ENCODE assay signal across 8 cellular contexts in the genomic region with DNA sequence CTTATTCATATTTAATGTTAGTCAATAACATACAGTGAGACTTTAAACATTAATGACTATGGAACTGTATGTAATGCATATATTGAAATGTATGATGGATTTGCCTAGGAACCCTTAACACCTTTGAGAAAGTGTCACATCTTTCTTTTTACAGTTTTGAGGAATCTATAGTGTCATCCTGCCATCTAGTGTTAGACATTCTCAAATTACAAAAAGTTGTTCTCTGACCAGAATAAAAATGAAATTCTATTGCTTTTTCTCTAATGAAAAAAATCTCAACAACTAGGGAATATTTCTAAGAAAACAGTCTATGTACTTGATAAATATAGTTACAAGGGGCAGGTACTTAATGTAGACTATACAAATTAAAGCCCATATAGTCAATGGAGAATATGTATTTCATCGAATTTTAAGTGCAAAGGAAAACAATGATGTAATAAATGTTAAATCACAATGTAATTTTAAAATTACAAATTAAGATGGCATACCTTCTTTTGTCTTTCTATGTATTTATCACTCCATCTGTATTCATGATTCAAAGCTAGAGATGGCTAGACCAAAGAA. TPM values are rescaled to one million over a fixed set of nuclear protein-coding genes. Genes with fewer than 3 reads are reported as not detected.
A peak's percentile ranks its signal among the peaks of the same experiment; 100 is the strongest.
DNase-seq lines count a peak whose midpoint lies in the region; ATAC-seq and TF ChIP-seq lines count a peak whose summit lies in the region.

No MANE protein-coding gene starts in this region.

- H3K36me3 Mint-ChIP-seq in HFFc6 (ENCODE audit: low read depth) = no peaks in the 10 kb centered on the region

- no peak overlapping the region for H3K4me3 Mint-ChIP-seq in HFFc6

- H3K27me3 Mint-ChIP-seq in HFFc6 (ENCODE audit: insufficient read depth) = peaks cover 5% of the 10 kb centered on the region; the same call in 1 of the 2 replicates

- no peaks in the 10 kb centered on the region for H3K9me3 ChIP-seq in aorta (ENCODE audit: control insufficient read depth, low read length)

- H3K27me3 ChIP-seq in aorta (ENCODE audit: control insufficient read depth in 1 of 2, insufficient read depth in 2 of 2, low read length in 1 of 2) = no peaks in the 10 kb centered on the region

- H3K9me3 Mint-ChIP-seq in HFFc6 = no peaks in the 10 kb centered on the region

- peaks cover 0 to 1% of the 10 kb centered on the region in 2 donors for H3K4me1 ChIP-seq in aorta (ENCODE audit: control insufficient read depth in 1 of 2, insufficient read depth in 2 of 2, low read length in 2 of 2)

- no peak for ATAC-seq in aorta (ENCODE audit: low FRiP score)
- no peak for ATAC-seq in GM18511 (IDR thresholded peaks at IDR 0.05; ENCODE audit: unreplicated experiment)
- no peak for ATAC-seq in GM19455 (IDR thresholded peaks at IDR 0.05; ENCODE audit: unreplicated experiment)

- in situ Hi-C loops in SK-MEL-5 (cut with HindIII; ENCODE audit: low pct_unique_long_range_greater_than_20kb, low sequenced_read_pairs) = no loop called here

- no peak overlapping the region for H3K4me3 ChIP-seq in aorta (ENCODE audit: low read length in 2 of 2)

- H3K27ac ChIP-seq in aorta (ENCODE audit: low read depth in 1 of 2, low read length in 2 of 2) = no peak overlapping the region

- peaks cover 6% of the 10 kb centered on the region for H3K4me1 Mint-ChIP-seq in HFFc6 (ENCODE audit: low read depth)

- intact Hi-C loops in aorta (cut with DNase I) = loop anchor here in 1 of 2 donors (5.0 kb wide), 2 partner anchors 156 to 591 kb away; no protein-coding TSS in a partner anchor

- H3K36me3 ChIP-seq in aorta (ENCODE audit: control insufficient read depth in 1 of 2, insufficient read depth in 2 of 2, low read length in 1 of 2) = no peaks in the 10 kb centered on the region

- peak; percentile 20 for DNase-seq in AG20443 (ENCODE audit: low spot score)
- no peak for DNase-seq in HFFc6
- DNase-seq in SK-MEL-5 (ENCODE audit: low read depth, low spot score) = peak; percentile 55
- peak; percentile 9 for DNase-seq in iPS-NIHi7 (ENCODE audit: extremely low spot score)
- no peak for DNase-seq in epidermal melanocyte (ENCODE audit: insufficient read length, low spot score)
- DNase-seq in aorta = no peak

- no peak overlapping the region for H3K27ac Mint-ChIP-seq in HFFc6

- TF ChIP-seq CTCF in HFFc6 (IDR thresholded peaks at IDR 0.05) = peak; percentile 82

- 85 to 87% methylated on average over 1 of the region's 1 CpG for WGBS in aorta, 2 donors

RNA-seq across cellular contexts. Expression of gene CALCRL, which starts 5.1 kb away (rescaled TPM):
- total RNA-seq in HFFc6 (2021; fragmentation: NEBNext Ultra II Directional; extraction: Animal tissue kit (Norgen Biotek cat#: 25700)) = under 1 TPM; 0.57 to 1.00 (median 0.70) TPM
- 1.1 and 1.7 TPM in 2 replicates for total RNA-seq in SK-MEL-5 (2014; rRNA removed; shearing (Covaris generic))
- polyA plus RNA-seq in SK-MEL-5 (2015; cell fraction: cytosol; rRNA removed) = 0.29 and 0.75 TPM in 2 replicates
- polyA plus RNA-seq in SK-MEL-5 (2015; cell fraction: nucleus; rRNA removed) = 0.25 and 0.49 TPM in 2 replicates
- 10 to 100 TPM; 38.9 to 67.2 TPM for total RNA-seq in aorta
- 10 to 100 TPM in 1 of 2 donors, 1 to 10 TPM in 1; 4.3 to 22.4 TPM for polyA plus RNA-seq in aorta

Comparison
In these comparisons a context has a peak if more than half of its experiments do, and no peak if none do; other contexts are left out.
1. DNase-seq: peak in AG20443 (single experiment), SK-MEL-5 (single experiment) and iPS-NIHi7 (single experiment); none in HFFc6 (single experiment), epidermal melanocyte (single experiment) and aorta (0 of 2).
2. RNA of gene CALCRL, which starts 5.1 kb away (total RNA-seq): 38.9 to 67.2 TPM in aorta; 1.1 to 1.7 TPM in SK-MEL-5 and 0.57 to 1.00 TPM in HFFc6; every median in the first group is over 10 times any median in the second.